ENCODE assay signal across 16 cellular contexts in genomic region chr5:173429489-173430150, GRCh38.
A peak's percentile ranks its signal among the peaks of the same experiment; 100 is the strongest.
DNase-seq lines count a peak whose midpoint lies in the region; ATAC-seq and TF ChIP-seq lines count a peak whose summit lies in the region.
"Had no signal": no experiment of that assay in that cellular context is flagged by ENCODE, and none has a peak within 500 bp of the region (broad histone marks: within the 10 kb centered on the region; RNA-seq: fewer than 3 reads in every experiment).

No MANE protein-coding gene starts in this region.

- H4K91ac ChIP-seq in mesenchymal stem cell (ENCODE audit: low read length) = no peak overlapping the region

- no peak overlapping the region for H3K18ac ChIP-seq in mesenchymal stem cell (ENCODE audit: low read depth in 1 of 2, low read length in 2 of 2)

- H3K9me3 ChIP-seq in mesenchymal stem cell (ENCODE audit: control insufficient read depth, low read length) (peaks cover under 1% of the 10 kb centered on the region), transverse colon (no peaks in the 10 kb centered on the region)

- H3K36me3 ChIP-seq in mesenchymal stem cell (ENCODE audit: control insufficient read depth in 1 of 2, insufficient read depth in 2 of 2, low read depth in 1 of 2, low read length in 2 of 2) = no peaks in the 10 kb centered on the region
- no peaks in the 10 kb centered on the region for H3K36me3 ChIP-seq in transverse colon

- no peak for TF ChIP-seq CTCF in astrocyte of the spinal cord (IDR thresholded peaks at IDR 0.05; ENCODE audit: low read depth, low read length)
- no peak for TF ChIP-seq CTCF in transverse colon (IDR thresholded peaks at IDR 0.05)

- no peak overlapping the region for H2BK5ac ChIP-seq in mesenchymal stem cell (ENCODE audit: low read depth, low read length, poor library complexity, severe bottlenecking)

- H3K4me2 ChIP-seq in mesenchymal stem cell (ENCODE audit: low read length, poor library complexity, severe bottlenecking) = no peak overlapping the region

- no peak overlapping the region for H2AFZ ChIP-seq in mesenchymal stem cell (ENCODE audit: low read depth, low read length)

- H4K8ac ChIP-seq in mesenchymal stem cell (ENCODE audit: low read length) = no peak overlapping the region

- H3K27me3 ChIP-seq in mesenchymal stem cell (ENCODE audit: control insufficient read depth in 1 of 2, insufficient read depth in 1 of 2, low read length in 2 of 2) (no peaks in the 10 kb centered on the region), transverse colon (no peaks in the 10 kb centered on the region)

- in situ Hi-C loops in astrocyte of the spinal cord (cut with HindIII; ENCODE audit: low sequenced_read_pairs) = no loop called here
- in situ Hi-C loops in transverse colon (cut with MboI; ENCODE audit: low pct_ligation_motif_present in 1 of 4, low pct_unique_long_range_greater_than_20kb in 1 of 4, low sequenced_read_pairs in 3 of 4) = no loop called here

- TF ChIP-seq POLR2A in transverse colon (IDR thresholded peaks at IDR 0.05) = no peak

- TF ChIP-seq EP300 in transverse colon (IDR thresholded peaks at IDR 0.05; ENCODE audit: low read depth) = no peak

- no peak overlapping the region for H2AK5ac ChIP-seq in mesenchymal stem cell (ENCODE audit: low read length, severe bottlenecking)

- no peak for ATAC-seq in HG02610 (IDR thresholded peaks at IDR 0.05; ENCODE audit: unreplicated experiment)
- ATAC-seq: K562 had no signal

- intact Hi-C loops in transverse colon (cut with DNase I; ENCODE audit: low total_unique reads) = no loop called here

- H3K27ac ChIP-seq in mesenchymal stem cell (ENCODE audit: low read length, poor library complexity, severe bottlenecking) (no peak overlapping the region), transverse colon (no peak overlapping the region)
- H3K27ac ChIP-seq: C4-2B, HL-60 had no signal

- no peak overlapping the region for H3K9ac ChIP-seq in mesenchymal stem cell (ENCODE audit: low read length)

- H2BK12ac ChIP-seq in mesenchymal stem cell (ENCODE audit: low read length in 2 of 2) = peak overlapping the region in 1 of 2 experiments; percentile 3

- no peaks in the 10 kb centered on the region for H3K79me1 ChIP-seq in mesenchymal stem cell (replicated peaks; ENCODE audit: low read length, poor library complexity, severe bottlenecking)

- H3K4me3 ChIP-seq in astrocyte of the spinal cord (ENCODE audit: low read depth, low read length) (no peak overlapping the region), mesenchymal stem cell (ENCODE audit: insufficient read depth in 1 of 2, low read depth in 1 of 2, low read length in 2 of 2) (no peak overlapping the region), transverse colon (no peak overlapping the region)
- H3K4me3 ChIP-seq: K562 had no signal

- no peaks in the 10 kb centered on the region for H3K4me1 ChIP-seq in mesenchymal stem cell (ENCODE audit: control insufficient read depth, insufficient read depth, low read depth, low read length)
- H3K4me1 ChIP-seq in transverse colon = no peaks in the 10 kb centered on the region

- H2BK15ac ChIP-seq in mesenchymal stem cell (ENCODE audit: low read depth, poor library complexity, severe bottlenecking) = no peak overlapping the region

- no peak overlapping the region for H3K4ac ChIP-seq in mesenchymal stem cell (ENCODE audit: low read depth in 1 of 2, low read length in 2 of 2)

- H2BK120ac ChIP-seq in mesenchymal stem cell (ENCODE audit: low read depth, low read length) = no peak overlapping the region

- whole genome bisulfite sequencing in mesenchymal stem cell = 56% methylated on average over 3 of the region's 3 CpGs
- 60 to 86% methylated on average over 1 to 3 of the region's 3 CpGs for WGBS in transverse colon (ENCODE audit: low coverage in 1 of 2), 2 donors

- no peak overlapping the region for H3K14ac ChIP-seq in mesenchymal stem cell (ENCODE audit: low read length in 2 of 2)

- no peak overlapping the region for H3K23ac ChIP-seq in mesenchymal stem cell (ENCODE audit: low read length in 2 of 2)

- DNase-seq in ELR (ENCODE audit: low read depth) (peak; percentile 76), NCI-H226 (peak; percentile 47), astrocyte of the spinal cord (ENCODE audit: low read depth, low spot score) (peak; percentile 26), mesenchymal stem cell (peak; percentile 14), RPMI8226 (no peak), NCI-H1436 (lab: John Stamatoyannopoulos, UW) (no peak), transverse colon (no peak)
- DNase-seq: DND-41, NCI-H1436 treated with DMSO at 0.1 percent for 48 hours, NCI-H2081, NCI-H510A treated with DMSO at 0.1 percent for 48 hours, SHP77 treated with DMSO at 0.1 percent for 48 hours had no signal

Comparison
In these comparisons a context has a peak if more than half of its experiments do, and no peak if none do; other contexts are left out.
1. DNase-seq: peak in ELR (single experiment), NCI-H226 (single experiment), astrocyte of the spinal cord (single experiment) and mesenchymal stem cell (single experiment); none in RPMI8226 (single experiment), NCI-H1436 (single experiment) and transverse colon (single experiment).